In genomic region chr2:38665854-38666577, GRCh38 we compare ENCODE assay signal across 8 cellular contexts. TPM values are rescaled to one million over a fixed set of nuclear protein-coding genes. Genes with fewer than 3 reads are reported as not detected.
DNase-seq lines count a peak whose midpoint lies in the region; ATAC-seq, FAIRE-seq and TF ChIP-seq lines count a peak whose summit lies in the region.

Gene GALM, plus strand, starts transcription at chr2:38666114. Its CDS starts 48 bp downstream, at chr2:38666162.

- H3K27me3 ChIP-seq in HUES64 (ENCODE audit: insufficient read depth, low read length) (no peaks in the 10 kb centered on the region), bronchial epithelial cell (ENCODE audit: control insufficient read depth, insufficient read depth, low read length) (no peaks in the 10 kb centered on the region), iPS-18a (ENCODE audit: control insufficient read depth, insufficient read depth, low read length) (no peaks in the 10 kb centered on the region)

- WGBS in HUES64, result 2% methylated on average over 27 of the region's 27 CpGs

- H3K4me3 ChIP-seq in HUES64 (ENCODE audit: low read length) (peak within 1 kb of the TSS; percentile 76), bronchial epithelial cell (ENCODE audit: low read depth, low read length) (peak within 1 kb of the TSS; percentile 30), iPS-18a (ENCODE audit: low read length) (peak within 1 kb of the TSS; percentile 88)

- H3K27ac ChIP-seq in 22Rv1 (peak within 1 kb of the TSS; percentile 56), HUES64 (ENCODE audit: low read depth, low read length) (no peak within 1 kb of the TSS), iPS-18a (ENCODE audit: low read length) (no peak within 1 kb of the TSS)

- DNase-seq in T-helper 1 cell (peak in 3 of 5 donors; percentile 18 to 90 (median 28)), bronchial epithelial cell (ENCODE audit: low read depth) (peak; percentile 47), sciatic nerve (ENCODE audit: low spot score) (peak; percentile 90)

- ATAC-seq in GM18511 (IDR thresholded peaks at IDR 0.05; ENCODE audit: unreplicated experiment) (peak; percentile 53), sciatic nerve (peak; percentile 97), GM18519 (IDR thresholded peaks at IDR 0.05; ENCODE audit: low FRiP score, unreplicated experiment) (no peak)

- TF ChIP-seq CTCF in 22Rv1 (IDR thresholded peaks at IDR 0.05), result no peak
- TF ChIP-seq CTCF in bronchial epithelial cell (IDR thresholded peaks at IDR 0.05; ENCODE audit: insufficient read depth, low read length, severe bottlenecking), result no peak

- no peak for FAIRE-seq in bronchial epithelial cell (lab: Jason Lieb, UNC)

- H3K9ac ChIP-seq in HUES64 (ENCODE audit: low read depth, low read length) (peak within 1 kb of the TSS; percentile 73), iPS-18a (ENCODE audit: low read length) (peak within 1 kb of the TSS; percentile 51)

- no peaks in the 10 kb centered on the region for H3K9me3 ChIP-seq in HUES64 (ENCODE audit: insufficient read depth, low read depth, low read length)
- H3K9me3 ChIP-seq in iPS-18a (ENCODE audit: control insufficient read depth, low read depth, low read length), result no peaks in the 10 kb centered on the region

- H3K36me3 ChIP-seq in HUES64 (ENCODE audit: insufficient read depth, low read length), result no peaks in the 10 kb centered on the region
- H3K36me3 ChIP-seq in bronchial epithelial cell (ENCODE audit: control insufficient read depth, insufficient read depth, low read length), result no peaks in the 10 kb centered on the region
- H3K36me3 ChIP-seq in iPS-18a (ENCODE audit: control insufficient read depth, low read depth, low read length), result no peaks in the 10 kb centered on the region

- H3K4me1 ChIP-seq in HUES64 (ENCODE audit: insufficient read depth, low read length) (peaks cover 14% of the 10 kb centered on the region), iPS-18a (ENCODE audit: control insufficient read depth, low read depth, low read length) (peaks cover 16% of the 10 kb centered on the region)

- intact Hi-C loops in sciatic nerve (cut with DNase I), result no loop called here

RNA-seq across cellular contexts. Expression of gene GALM, which starts in this region (rescaled TPM):
- 8.6 TPM for polyA plus RNA-seq in HUES64 (2013, experiment 1 of 2)
- 9.9 TPM for polyA plus RNA-seq in HUES64 (2013, experiment 2 of 2)
- 1.6 and 2.0 TPM in 2 replicates for total RNA-seq in bronchial epithelial cell
- 14.6 TPM for total RNA-seq in sciatic nerve

Comparison
In these comparisons a context has a peak if more than half of its experiments do, and no peak if none do; other contexts are left out.
1. H3K4me3 ChIP-seq: peak in every context shown above with its lines; median percentile 88 in iPS-18a; 76 in HUES64; 30 in bronchial epithelial cell.
2. DNase-seq: peak in every context shown above with its lines; median percentile 90 in sciatic nerve; 47 in bronchial epithelial cell; 28 in T-helper 1 cell.